In the genomic region with DNA sequence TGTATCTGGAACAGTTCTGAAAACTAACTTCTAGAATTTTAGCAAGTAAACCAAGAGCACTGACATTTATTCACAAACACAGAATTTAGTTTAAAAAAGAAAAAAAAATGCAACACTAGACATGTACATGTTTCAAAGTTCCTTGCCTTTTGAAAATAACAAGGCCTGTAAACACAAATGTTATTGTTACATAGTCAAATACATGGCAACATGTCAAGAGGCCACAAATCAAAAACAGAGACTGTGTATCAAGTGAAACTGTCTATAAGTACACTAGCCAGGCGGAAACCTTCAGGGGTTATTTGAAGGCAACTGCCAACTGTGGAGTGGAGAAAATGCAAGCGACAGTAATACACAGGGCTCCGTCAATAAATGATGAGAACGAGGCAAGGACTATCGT, we compare ENCODE assay signal across 10 cellular contexts.
DNase-seq lines count a peak whose midpoint lies in the region; ATAC-seq and TF ChIP-seq lines count a peak whose summit lies in the region.
"Had no signal": no experiment of that assay in that cellular context is flagged by ENCODE, and none has a peak within 500 bp of the region (broad histone marks: within the 10 kb centered on the region; RNA-seq: fewer than 3 reads in every experiment).

No MANE protein-coding gene starts in this region.

- intact Hi-C loops in CD4-positive, alpha-beta T cell (cut with DNase I, micrococcal nuclease): no loop called here

- H3K36me3 Mint-ChIP-seq in CD4-positive, alpha-beta T cell (ENCODE audit: low read depth): peaks cover 100% of the 10 kb centered on the region
- H3K36me3 Mint-ChIP-seq in IgD-negative memory B cell: peaks cover 7% of the 10 kb centered on the region

- ATAC-seq in CD4-positive, alpha-beta T cell (ENCODE audit: poor library complexity): no peak
- no peak for ATAC-seq in GM18907 (IDR thresholded peaks at IDR 0.05; ENCODE audit: unreplicated experiment)

- DNase-seq in CD4-positive, alpha-beta T cell: no peak
- no peak for DNase-seq in epithelial cell of prostate (ENCODE audit: low read depth, low spot score)
- DNase-seq in NCI-H1417 treated with DMSO at 0.1 percent for 48 hours (lab: John Stamatoyannopoulos, UW): no peak
- no peak for DNase-seq in AG08395 (ENCODE audit: low spot score)
- DNase-seq: NCI-H1436 treated with DMSO at 0.1 percent for 48 hours, NCI-H526 treated with DMSO at 0.1 percent for 48 hours had no signal

- H3K36me3 ChIP-seq in neutrophil: peaks cover 41% of the 10 kb centered on the region
- H3K36me3 ChIP-seq: neural progenitor cell had no signal

- H3K27me3 ChIP-seq in CD4-positive, alpha-beta T cell (ENCODE audit: control insufficient read depth, insufficient read depth, low read length): no peaks in the 10 kb centered on the region
- no peaks in the 10 kb centered on the region for H3K27me3 ChIP-seq in neutrophil
- H3K27me3 ChIP-seq: neural progenitor cell had no signal

- H3K27me3 Mint-ChIP-seq in CD4-positive, alpha-beta T cell: no peaks in the 10 kb centered on the region
- no peaks in the 10 kb centered on the region for H3K27me3 Mint-ChIP-seq in IgD-negative memory B cell

- peaks cover 98% of the 10 kb centered on the region for H3K4me1 Mint-ChIP-seq in CD4-positive, alpha-beta T cell (ENCODE audit: low read depth)
- peaks cover 30 to 48% (median 45%) of the 10 kb centered on the region in 3 donors for H3K4me1 Mint-ChIP-seq in IgD-negative memory B cell

- TF ChIP-seq CTCF in CD4-positive, alpha-beta T cell (IDR thresholded peaks at IDR 0.05): no peak
- no peak for TF ChIP-seq CTCF in neutrophil (IDR thresholded peaks at IDR 0.05)

- CTCF ChIA-PET in CD4-positive, alpha-beta T cell (lab: Charles Lee): no interaction called here

- peak overlapping the region; percentile 86 for H3K27ac Mint-ChIP-seq in CD4-positive, alpha-beta T cell
- H3K27ac Mint-ChIP-seq in IgD-negative memory B cell: peak overlapping the region; percentile 4 to 76 (median 52)
- H3K27ac Mint-ChIP-seq: neural progenitor cell had no signal

- peak overlapping the region; percentile 32 for H3K4me3 Mint-ChIP-seq in CD4-positive, alpha-beta T cell
- H3K4me3 Mint-ChIP-seq in IgD-negative memory B cell: no peak overlapping the region
- H3K4me3 Mint-ChIP-seq: neural progenitor cell had no signal

- POLR2A ChIA-PET in CD4-positive, alpha-beta T cell (lab: Charles Lee): interaction anchor here (0.6 to 0.7 kb wide), 2 partner anchors 51 to 93 kb away, joined by 3 to 6 read pairs; no protein-coding TSS in a partner anchor

- no peaks in the 10 kb centered on the region for H3K9me3 ChIP-seq in CD4-positive, alpha-beta T cell (ENCODE audit: control insufficient read depth, low read length)
- no peaks in the 10 kb centered on the region for H3K9me3 ChIP-seq in neutrophil

- H3K9me3 Mint-ChIP-seq in CD4-positive, alpha-beta T cell: no peaks in the 10 kb centered on the region
- H3K9me3 Mint-ChIP-seq in IgD-negative memory B cell: no peaks in the 10 kb centered on the region
- H3K9me3 Mint-ChIP-seq: neural progenitor cell had no signal

- no peak overlapping the region for H3K4me3 ChIP-seq in neutrophil (ENCODE audit: low read depth in 1 of 2, low read length in 1 of 2)
- H3K4me3 ChIP-seq: neural progenitor cell had no signal

- no peaks in the 10 kb centered on the region for H3K4me1 ChIP-seq in neutrophil (ENCODE audit: control insufficient read depth in 1 of 2, insufficient read depth in 1 of 2, low read depth in 1 of 2, low read length in 1 of 2)
- H3K4me1 ChIP-seq: neural progenitor cell had no signal

- H3K27ac ChIP-seq in CD4-positive, alpha-beta T cell (ENCODE audit: low read depth, low read length): no peak overlapping the region
- H3K27ac ChIP-seq in epithelial cell of prostate: peak overlapping the region; percentile 47
- H3K27ac ChIP-seq in neutrophil: peak overlapping the region; percentile 12
- H3K27ac ChIP-seq: neural progenitor cell had no signal
